In genomic region chr19:39996218-39996810, GRCh38 we compare ENCODE assay signal across 8 cellular contexts. TPM values are rescaled to one million over a fixed set of nuclear protein-coding genes. Genes with fewer than 3 reads are reported as not detected.
DNase-seq lines count a peak whose midpoint lies in the region; ATAC-seq and TF ChIP-seq lines count a peak whose summit lies in the region.

No MANE protein-coding gene starts in this region.

- no peaks in the 10 kb centered on the region for H3K27me3 Mint-ChIP-seq in CD8-positive, alpha-beta T cell (ENCODE audit: low read depth)
- no peaks in the 10 kb centered on the region for H3K27me3 Mint-ChIP-seq in dendritic cell treated with granulocyte-macrophage colony-stimulating factor and Interleukin-4, amounts not matched to agents 40 ng/mL and 50 ng/mL, for 4 days
- no peaks in the 10 kb centered on the region for H3K27me3 Mint-ChIP-seq in stimulated activated naive CD8-positive, alpha-beta T cell treated with anti-CD3 and anti-CD28 coated beads, Interleukin-15, Interleukin-2, amounts not matched to agents 100 ng/mL and 50 ng/mL, for 24 hours

- ATAC-seq in CD8-positive, alpha-beta T cell: peak; percentile 43
- ATAC-seq in GM19043 (IDR thresholded peaks at IDR 0.05; ENCODE audit: low read depth, unreplicated experiment) (peak; percentile 21), HG03521 (IDR thresholded peaks at IDR 0.05; ENCODE audit: unreplicated experiment) (peak; percentile 9)

- no peak for TF ChIP-seq EP300 in SK-N-SH (IDR thresholded peaks at IDR 0.05; ENCODE audit: borderline replicate concordance in 1 of 2, low read depth in 1 of 2, low read length in 1 of 2)

- H3K9ac ChIP-seq in SK-N-SH: peak overlapping the region; percentile 70

- H3K9me3 ChIP-seq in CD8-positive, alpha-beta T cell (ENCODE audit: low read length): no peaks in the 10 kb centered on the region
- H3K9me3 ChIP-seq in SK-N-SH: no peaks in the 10 kb centered on the region

- H3K27ac ChIP-seq in CD8-positive, alpha-beta T cell (ENCODE audit: low read depth, low read length): peak overlapping the region; percentile 77
- peak overlapping the region; percentile 71 to 85 for H3K27ac ChIP-seq in SK-N-SH (ENCODE audit: low read depth in 2 of 2, low read length in 1 of 2)

- CTCF ChIA-PET in CD8-positive, alpha-beta T cell (lab: Charles Lee): interaction anchor here (0.6 to 2.0 kb wide), 4 partner anchors 14 to 53 kb away, joined by 3 to 9 read pairs (median 3); partner anchors contain the start of gene PSMC4
- CTCF ChIA-PET in SK-N-SH (lab: Yijun Ruan, JAX): interaction anchor here (1.4 kb wide), 1 partner anchor 204 kb away, joined by 3 read pairs; no protein-coding TSS in a partner anchor

- H3K4me1 ChIP-seq in CD8-positive, alpha-beta T cell (ENCODE audit: insufficient read depth, low read length): peaks cover 15% of the 10 kb centered on the region
- peaks cover 0 to 10% of the 10 kb centered on the region in 2 experiments; a peak in 2 of 4 replicates for H3K4me1 ChIP-seq in SK-N-SH (ENCODE audit: control insufficient read depth in 1 of 2, insufficient read depth in 2 of 2, low read depth in 1 of 2, low read length in 1 of 2)

- TF ChIP-seq CTCF in CD8-positive, alpha-beta T cell (IDR thresholded peaks at IDR 0.05): no peak
- TF ChIP-seq CTCF in SK-N-SH (IDR thresholded peaks at IDR 0.05) (no peak), lower leg skin (IDR thresholded peaks at IDR 0.05) (no peak)

- H4K20me1 ChIP-seq in SK-N-SH (ENCODE audit: insufficient read depth): no peaks in the 10 kb centered on the region

- H3K36me3 ChIP-seq in CD8-positive, alpha-beta T cell (ENCODE audit: insufficient read depth, low read length): no peaks in the 10 kb centered on the region
- peaks cover 3 to 5% of the 10 kb centered on the region in 2 experiments for H3K36me3 ChIP-seq in SK-N-SH (replicated peaks in 1 of 2; ENCODE audit: control insufficient read depth in 1 of 2, insufficient read depth in 2 of 2, low read length in 1 of 2)

- H3K4me1 Mint-ChIP-seq in CD8-positive, alpha-beta T cell (ENCODE audit: low read depth): peaks cover 46% of the 10 kb centered on the region
- peaks cover 15% of the 10 kb centered on the region for H3K4me1 Mint-ChIP-seq in dendritic cell treated with granulocyte-macrophage colony-stimulating factor and Interleukin-4, amounts not matched to agents 40 ng/mL and 50 ng/mL, for 4 days (ENCODE audit: low read depth)
- peaks cover 58% of the 10 kb centered on the region for H3K4me1 Mint-ChIP-seq in stimulated activated naive CD8-positive, alpha-beta T cell treated with anti-CD3 and anti-CD28 coated beads, Interleukin-15, Interleukin-2, amounts not matched to agents 100 ng/mL and 50 ng/mL, for 24 hours (ENCODE audit: low read depth)

- POLR2A ChIA-PET in CD8-positive, alpha-beta T cell (lab: Charles Lee): interaction anchor here (0.5 to 2.7 kb wide), 9 partner anchors 12 to 779 kb away, joined by 3 to 28 read pairs (median 4); partner anchors contain the start of gene PSMC4
- POLR2A ChIA-PET in SK-N-SH (lab: Yijun Ruan, JAX): no interaction called here

- peaks cover 31% of the 10 kb centered on the region for H3K79me2 ChIP-seq in SK-N-SH (ENCODE audit: insufficient read depth)

- TF ChIP-seq RAD21 in SK-N-SH (IDR thresholded peaks at IDR 0.05; ENCODE audit: low read length): no peak

- peaks cover 3% of the 10 kb centered on the region for H3K9me3 Mint-ChIP-seq in CD8-positive, alpha-beta T cell
- no peaks in the 10 kb centered on the region for H3K9me3 Mint-ChIP-seq in dendritic cell treated with granulocyte-macrophage colony-stimulating factor and Interleukin-4, amounts not matched to agents 40 ng/mL and 50 ng/mL, for 4 days
- H3K9me3 Mint-ChIP-seq in stimulated activated naive CD8-positive, alpha-beta T cell treated with anti-CD3 and anti-CD28 coated beads, Interleukin-15, Interleukin-2, amounts not matched to agents 100 ng/mL and 50 ng/mL, for 24 hours: peaks cover 20% of the 10 kb centered on the region

- peak overlapping the region; percentile 85 for H3K4me3 ChIP-seq in CD8-positive, alpha-beta T cell (ENCODE audit: low read depth, low read length)
- peak overlapping the region; percentile 77 to 84 for H3K4me3 ChIP-seq in SK-N-SH (ENCODE audit: low read depth in 2 of 2, low read length in 1 of 2)
- H3K4me3 ChIP-seq in lower leg skin (ENCODE audit: low read depth, poor library complexity, severe bottlenecking): peak overlapping the region; percentile 62

- H3K36me3 Mint-ChIP-seq in CD8-positive, alpha-beta T cell: peaks cover 34% of the 10 kb centered on the region
- peaks cover 12% of the 10 kb centered on the region for H3K36me3 Mint-ChIP-seq in dendritic cell treated with granulocyte-macrophage colony-stimulating factor and Interleukin-4, amounts not matched to agents 40 ng/mL and 50 ng/mL, for 4 days (ENCODE audit: low read depth)
- peaks cover 38% of the 10 kb centered on the region for H3K36me3 Mint-ChIP-seq in stimulated activated naive CD8-positive, alpha-beta T cell treated with anti-CD3 and anti-CD28 coated beads, Interleukin-15, Interleukin-2, amounts not matched to agents 100 ng/mL and 50 ng/mL, for 24 hours (ENCODE audit: low read depth)

- H3K4me3 Mint-ChIP-seq in CD8-positive, alpha-beta T cell: peak overlapping the region; percentile 90
- peak overlapping the region; percentile 97 for H3K4me3 Mint-ChIP-seq in dendritic cell treated with granulocyte-macrophage colony-stimulating factor and Interleukin-4, amounts not matched to agents 40 ng/mL and 50 ng/mL, for 4 days
- peak overlapping the region; percentile 97 for H3K4me3 Mint-ChIP-seq in stimulated activated naive CD8-positive, alpha-beta T cell treated with anti-CD3 and anti-CD28 coated beads, Interleukin-15, Interleukin-2, amounts not matched to agents 100 ng/mL and 50 ng/mL, for 24 hours

- no peaks in the 10 kb centered on the region for H3K27me3 ChIP-seq in CD8-positive, alpha-beta T cell (ENCODE audit: insufficient read depth, low read length)
- H3K27me3 ChIP-seq in SK-N-SH (ENCODE audit: insufficient read depth): no peaks in the 10 kb centered on the region

- H3K4me2 ChIP-seq in SK-N-SH: peak overlapping the region; percentile 93

- no peak for TF ChIP-seq POLR2A in lower leg skin (IDR thresholded peaks at IDR 0.05)

- 4% methylated on average over 19 of the region's 19 CpGs for WGBS in SK-N-SH (ENCODE audit: low lambda C conversion rate)
- WGBS in lower leg skin, 2 donors: 8 to 9% methylated on average over 19 of the region's 19 CpGs

- intact Hi-C loops in CD8-positive, alpha-beta T cell (cut with DNase I, micrococcal nuclease): loop anchor here (1.0 to 10.0 kb wide), 10 partner anchors 25 to 1886 kb away; partner anchors contain the start of genes MAP3K10 (in 2 of the 2), AKT2 (in 1 of the 2), ARHGEF1 (in 1 of the 2) and DYRK1B (in 1 of the 2)
- intact Hi-C loops in dendritic cell treated with granulocyte-macrophage colony-stimulating factor and Interleukin-4, amounts not matched to agents 40 ng/mL and 50 ng/mL, for 4 days (cut with micrococcal nuclease): no loop called here
- intact Hi-C loops in lower leg skin (cut with DNase I; ENCODE audit: low total_unique reads): no loop called here

- H3F3A ChIP-seq in SK-N-SH (replicated peaks; ENCODE audit: insufficient read depth): peaks cover 11% of the 10 kb centered on the region

- no peaks in the 10 kb centered on the region for H3K9me2 ChIP-seq in SK-N-SH

- DNase-seq in CD8-positive, alpha-beta T cell: peak in 3 of 7 experiments; percentile 10 to 65 (median 54)
- peak; percentile 62 for DNase-seq in SK-N-SH
- DNase-seq in lower leg skin (ENCODE audit: low spot score in 2 of 2): peak in 1 of 2 donors; percentile 21
- no peak for DNase-seq in GM19240 (ENCODE audit: insufficient read length, low spot score)

- peak overlapping the region; percentile 89 for H2AFZ ChIP-seq in SK-N-SH (ENCODE audit: low read depth)

- peak overlapping the region; percentile 92 for H3K27ac Mint-ChIP-seq in CD8-positive, alpha-beta T cell
- peak overlapping the region; percentile 93 for H3K27ac Mint-ChIP-seq in dendritic cell treated with granulocyte-macrophage colony-stimulating factor and Interleukin-4, amounts not matched to agents 40 ng/mL and 50 ng/mL, for 4 days
- peak overlapping the region; percentile 96 for H3K27ac Mint-ChIP-seq in stimulated activated naive CD8-positive, alpha-beta T cell treated with anti-CD3 and anti-CD28 coated beads, Interleukin-15, Interleukin-2, amounts not matched to agents 100 ng/mL and 50 ng/mL, for 24 hours

TF ChIP-seq in SK-N-SH, 30 proteins besides CTCF, POLR2A, EP300 and RAD21:
- TF ChIP-seq FOXJ3 (CRISPR knock-in tag; IDR thresholded peaks at IDR 0.05) (no peak), NRF1 (IDR thresholded peaks at IDR 0.05; ENCODE audit: low read depth, low read length) (no peak), MXI1 (IDR thresholded peaks at IDR 0.05; ENCODE audit: low read depth, low read length) (peak; percentile 89)
TF ChIP-seq in SK-N-SH: peak in this region for 1.

RNA-seq across cellular contexts. Expression of gene ZNF546, which starts 0.5 kb away (rescaled TPM):
- total RNA-seq in CD8-positive, alpha-beta T cell: 1 to 10 TPM; 1.6 to 2.4 TPM
- 0.87 and 1.2 TPM in 2 replicates for polyA plus RNA-seq in SK-N-SH (2012; rRNA removed)
- polyA plus RNA-seq in SK-N-SH (2012; cell fraction: cytosol; rRNA removed): 0.82 and 1.0 TPM in 2 replicates
- 1.2 and 1.8 TPM in 2 replicates for polyA plus RNA-seq in SK-N-SH (2012; cell fraction: nucleus; rRNA removed)
- 1 to 10 TPM in 2 of 4 donors, under 1 TPM in 2; 0.30 to 4.8 (median 1.4) TPM for total RNA-seq in lower leg skin

RNA-seq across cellular contexts. Expression of gene PSMC4, which starts 25.3 kb away (rescaled TPM):
- total RNA-seq in CD8-positive, alpha-beta T cell: 10 to 100 TPM; 75.9 to 79.0 TPM
- polyA plus RNA-seq in SK-N-SH (2012; rRNA removed): 172 and 173 TPM in 2 replicates
- 101 and 131 TPM in 2 replicates for polyA plus RNA-seq in SK-N-SH (2012; cell fraction: cytosol; rRNA removed)
- 150 and 180 TPM in 2 replicates for polyA plus RNA-seq in SK-N-SH (2012; cell fraction: nucleus; rRNA removed)
- total RNA-seq in lower leg skin: 10 to 100 TPM; 78.0 to 92.5 (median 87.7) TPM

RNA-seq across cellular contexts. Expression of gene ZNF780B, which starts 59.7 kb away (rescaled TPM):
- total RNA-seq in CD8-positive, alpha-beta T cell: 10 to 100 TPM in 1 of 2 experiments, 1 to 10 TPM in 1; 9.8 to 14.8 TPM
- 6.4 and 7.0 TPM in 2 replicates for polyA plus RNA-seq in SK-N-SH (2012; rRNA removed)
- 4.9 and 8.6 TPM in 2 replicates for polyA plus RNA-seq in SK-N-SH (2012; cell fraction: cytosol; rRNA removed)
- polyA plus RNA-seq in SK-N-SH (2012; cell fraction: nucleus; rRNA removed): 8.7 and 13.1 TPM in 2 replicates
- 1 to 10 TPM; 1.8 to 6.8 (median 4.1) TPM for total RNA-seq in lower leg skin

Comparison
In these comparisons a context has a peak if more than half of its experiments do, and no peak if none do; other contexts are left out.
1. intact Hi-C loops: an anchor here in CD8-positive, alpha-beta T cell (1.0 to 10.0 kb wide); none called in dendritic cell treated with granulocyte-macrophage colony-stimulating factor and Interleukin-4, amounts not matched to agents 40 ng/mL and 50 ng/mL, for 4 days and lower leg skin.